ENCODE assay signal across 13 cellular contexts in the genomic region with DNA sequence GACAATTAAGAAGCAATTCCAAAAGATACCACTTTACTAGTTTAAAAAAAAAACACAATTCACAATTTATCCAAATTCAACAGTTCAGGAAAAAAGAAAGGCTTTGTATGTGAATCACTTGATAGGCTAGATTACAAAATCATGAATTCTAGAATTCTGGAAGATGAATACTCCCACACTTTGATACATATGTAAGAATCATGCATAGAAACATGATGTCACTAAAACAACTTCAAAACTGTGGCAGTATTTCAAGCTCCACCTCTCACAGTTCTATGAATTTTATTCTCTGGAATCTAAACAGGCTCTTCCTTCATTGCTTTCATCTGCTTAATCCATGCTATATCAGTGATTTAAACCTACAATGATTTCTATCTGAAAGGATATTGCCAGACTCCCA. TPM values are rescaled to one million over a fixed set of nuclear protein-coding genes. Genes with fewer than 3 reads are reported as not detected.
DNase-seq lines count a peak whose midpoint lies in the region; ATAC-seq and TF ChIP-seq lines count a peak whose summit lies in the region.
"Had no signal": no experiment of that assay in that cellular context is flagged by ENCODE, and none has a peak within 500 bp of the region (broad histone marks: within the 10 kb centered on the region; RNA-seq: fewer than 3 reads in every experiment).

No MANE protein-coding gene starts in this region.

- no peak for TF ChIP-seq RAD21 in SK-N-SH (IDR thresholded peaks at IDR 0.05; ENCODE audit: low read length)

- H3K4me1 ChIP-seq in SK-N-SH (ENCODE audit: control insufficient read depth in 1 of 2, insufficient read depth in 2 of 2, low read depth in 1 of 2, low read length in 1 of 2) = peaks cover 10 to 41% of the 10 kb centered on the region in 2 experiments; a peak in 3 of 4 replicates

- peaks cover 50% of the 10 kb centered on the region for H3K4me1 Mint-ChIP-seq in osteocyte (ENCODE audit: unreplicated experiment)
- peaks cover 71% of the 10 kb centered on the region for H3K4me1 Mint-ChIP-seq in activated naive CD4-positive, alpha-beta T cell treated with anti-CD3 and anti-CD28 coated beads, Interleukin-2, amount 10 ng/mL, durations not matched to agents 7 days and 5 days
- H3K4me1 Mint-ChIP-seq in T-helper 2 cell treated with Interferon-gamma antibody and Interleukin-4, amounts not matched to agents 5 μg/mL and 100 μg/mL, for 36 hours (ENCODE audit: low read depth) = peaks cover 67% of the 10 kb centered on the region

- H3K27me3 ChIP-seq in SK-N-SH (ENCODE audit: insufficient read depth) = no peaks in the 10 kb centered on the region

- H3K9ac ChIP-seq in SK-N-SH = no peak overlapping the region

- peaks cover 97% of the 10 kb centered on the region for H3K79me2 ChIP-seq in SK-N-SH (ENCODE audit: insufficient read depth)

- DNase-seq in EL = peak; percentile 47
- no peak for DNase-seq in SK-N-SH
- no peak for DNase-seq in epithelial cell of prostate (ENCODE audit: low read depth, low spot score)
- no peak for DNase-seq in osteocyte (ENCODE audit: extremely low spot score, unreplicated experiment)
- DNase-seq in NK-92 (lab: John Stamatoyannopoulos, UW; ENCODE audit: unreplicated experiment) = no peak
- no peak for DNase-seq in activated naive CD4-positive, alpha-beta T cell treated with anti-CD3 and anti-CD28 coated beads, Interleukin-2, amount 10 ng/mL, durations not matched to agents 7 days and 5 days
- DNase-seq in T-helper 2 cell treated with Interferon-gamma antibody and Interleukin-4, amounts not matched to agents 5 μg/mL and 100 μg/mL, for 36 hours (ENCODE audit: low spot score) = no peak
- DNase-seq: islet precursor cell; NCI-H1417 treated with DMSO at 0.1 percent for 48 hours; NCI-H524 treated with DMSO at 0.1 percent for 48 hours; stimulated activated CD4-positive, alpha-beta T cell treated with anti-CD3 and anti-CD28 coated beads, Interleukin-15, amount 100 ng/mL, for 24 hours had no signal

- TF ChIP-seq EP300 in SK-N-SH (IDR thresholded peaks at IDR 0.05; ENCODE audit: borderline replicate concordance in 1 of 2, low read depth in 1 of 2, low read length in 1 of 2) = no peak

- peaks cover 0 to 5% of the 10 kb centered on the region in 2 experiments for H3K36me3 ChIP-seq in SK-N-SH (replicated peaks in 1 of 2; ENCODE audit: control insufficient read depth in 1 of 2, insufficient read depth in 2 of 2, low read length in 1 of 2)

- no peak overlapping the region for H3K4me3 Mint-ChIP-seq in osteocyte (ENCODE audit: unreplicated experiment)
- no peak overlapping the region for H3K4me3 Mint-ChIP-seq in activated naive CD4-positive, alpha-beta T cell treated with anti-CD3 and anti-CD28 coated beads, Interleukin-2, amount 10 ng/mL, durations not matched to agents 7 days and 5 days
- H3K4me3 Mint-ChIP-seq in T-helper 2 cell treated with Interferon-gamma antibody and Interleukin-4, amounts not matched to agents 5 μg/mL and 100 μg/mL, for 36 hours = no peak overlapping the region

- CTCF ChIA-PET in SK-N-SH (lab: Yijun Ruan, JAX) = interaction anchor here (0.8 to 1.6 kb wide), 2 partner anchors 17 to 547 kb away, joined by 3 to 6 read pairs; no protein-coding TSS in a partner anchor
- CTCF ChIA-PET in activated naive CD4-positive, alpha-beta T cell treated with anti-CD3 and anti-CD28 coated beads, Interleukin-2, amount 10 ng/mL, durations not matched to agents 7 days and 5 days (lab: Charles Lee) = interaction anchor here (11.2 kb wide), 1 partner anchor 53 kb away, joined by 150 read pairs; a partner anchor contains a TSS

- no peak for ATAC-seq in GM18861 (IDR thresholded peaks at IDR 0.05; ENCODE audit: unreplicated experiment)
- ATAC-seq: Right ventricle myocardium inferior had no signal

- H3K27ac ChIP-seq in SK-N-SH (ENCODE audit: low read depth in 2 of 2, low read length in 1 of 2) (peak overlapping the region in 1 of 2 experiments; percentile 57; a peak in 2 of 4 replicates), epithelial cell of prostate (peak overlapping the region; percentile 94)

- H3K4me2 ChIP-seq in SK-N-SH = peak overlapping the region; percentile 64

- no peak overlapping the region for H2AFZ ChIP-seq in SK-N-SH (ENCODE audit: low read depth)

- no peaks in the 10 kb centered on the region for H3K9me3 ChIP-seq in SK-N-SH

- no peaks in the 10 kb centered on the region for H3K9me3 Mint-ChIP-seq in osteocyte (ENCODE audit: unreplicated experiment)
- no peaks in the 10 kb centered on the region for H3K9me3 Mint-ChIP-seq in activated naive CD4-positive, alpha-beta T cell treated with anti-CD3 and anti-CD28 coated beads, Interleukin-2, amount 10 ng/mL, durations not matched to agents 7 days and 5 days
- H3K9me3 Mint-ChIP-seq in T-helper 2 cell treated with Interferon-gamma antibody and Interleukin-4, amounts not matched to agents 5 μg/mL and 100 μg/mL, for 36 hours = no peaks in the 10 kb centered on the region

- peak overlapping the region; percentile 86 for H3K27ac Mint-ChIP-seq in osteocyte (ENCODE audit: unreplicated experiment)
- H3K27ac Mint-ChIP-seq in activated naive CD4-positive, alpha-beta T cell treated with anti-CD3 and anti-CD28 coated beads, Interleukin-2, amount 10 ng/mL, durations not matched to agents 7 days and 5 days = no peak overlapping the region
- no peak overlapping the region for H3K27ac Mint-ChIP-seq in T-helper 2 cell treated with Interferon-gamma antibody and Interleukin-4, amounts not matched to agents 5 μg/mL and 100 μg/mL, for 36 hours

- no peaks in the 10 kb centered on the region for H3K36me3 Mint-ChIP-seq in osteocyte (ENCODE audit: unreplicated experiment)
- peaks cover 6% of the 10 kb centered on the region for H3K36me3 Mint-ChIP-seq in activated naive CD4-positive, alpha-beta T cell treated with anti-CD3 and anti-CD28 coated beads, Interleukin-2, amount 10 ng/mL, durations not matched to agents 7 days and 5 days
- peaks cover 21% of the 10 kb centered on the region for H3K36me3 Mint-ChIP-seq in T-helper 2 cell treated with Interferon-gamma antibody and Interleukin-4, amounts not matched to agents 5 μg/mL and 100 μg/mL, for 36 hours (ENCODE audit: low read depth)

- TF ChIP-seq CTCF in SK-N-SH (IDR thresholded peaks at IDR 0.05) (no peak), osteocyte (IDR thresholded peaks at IDR 0.05) (no peak)

- no peaks in the 10 kb centered on the region for H3K9me2 ChIP-seq in SK-N-SH

- POLR2A ChIA-PET in SK-N-SH (lab: Yijun Ruan, JAX) = no interaction called here

- H3K4me3 ChIP-seq in SK-N-SH (ENCODE audit: low read depth in 2 of 2, low read length in 1 of 2) = no peak overlapping the region

- no peaks in the 10 kb centered on the region for H3K27me3 Mint-ChIP-seq in osteocyte (ENCODE audit: unreplicated experiment)
- no peaks in the 10 kb centered on the region for H3K27me3 Mint-ChIP-seq in activated naive CD4-positive, alpha-beta T cell treated with anti-CD3 and anti-CD28 coated beads, Interleukin-2, amount 10 ng/mL, durations not matched to agents 7 days and 5 days
- no peaks in the 10 kb centered on the region for H3K27me3 Mint-ChIP-seq in T-helper 2 cell treated with Interferon-gamma antibody and Interleukin-4, amounts not matched to agents 5 μg/mL and 100 μg/mL, for 36 hours (ENCODE audit: low read depth)

- peaks cover 16% of the 10 kb centered on the region for H3F3A ChIP-seq in SK-N-SH (replicated peaks; ENCODE audit: insufficient read depth)

- H4K20me1 ChIP-seq in SK-N-SH (ENCODE audit: insufficient read depth) = peaks cover 39% of the 10 kb centered on the region

TF ChIP-seq in SK-N-SH, 30 proteins besides CTCF, POLR2A, EP300 and RAD21 (continues in another document):
- TF ChIP-seq, protein P1, sequence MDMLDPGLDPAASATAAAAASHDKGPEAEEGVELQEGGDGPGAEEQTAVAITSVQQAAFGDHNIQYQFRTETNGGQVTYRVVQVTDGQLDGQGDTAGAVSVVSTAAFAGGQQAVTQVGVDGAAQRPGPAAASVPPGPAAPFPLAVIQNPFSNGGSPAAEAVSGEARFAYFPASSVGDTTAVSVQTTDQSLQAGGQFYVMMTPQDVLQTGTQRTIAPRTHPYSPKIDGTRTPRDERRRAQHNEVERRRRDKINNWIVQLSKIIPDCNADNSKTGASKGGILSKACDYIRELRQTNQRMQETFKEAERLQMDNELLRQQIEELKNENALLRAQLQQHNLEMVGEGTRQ (IDR thresholded peaks at IDR 0.05; ENCODE audit: borderline replicate concordance, low read depth, low read length) = no peak
- TF ChIP-seq GATA2 (CRISPR knock-in tag; IDR thresholded peaks at IDR 0.05) (no peak), YY1 (IDR thresholded peaks at IDR 0.05; ENCODE audit: low read depth) (no peak), TAF1 (IDR thresholded peaks at IDR 0.05; ENCODE audit: borderline replicate concordance, low read depth, low read length) (no peak), CHD2 (IDR thresholded peaks at IDR 0.05; ENCODE audit: low read length, partially characterized antibody) (no peak)
- TF ChIP-seq, protein P2, sequence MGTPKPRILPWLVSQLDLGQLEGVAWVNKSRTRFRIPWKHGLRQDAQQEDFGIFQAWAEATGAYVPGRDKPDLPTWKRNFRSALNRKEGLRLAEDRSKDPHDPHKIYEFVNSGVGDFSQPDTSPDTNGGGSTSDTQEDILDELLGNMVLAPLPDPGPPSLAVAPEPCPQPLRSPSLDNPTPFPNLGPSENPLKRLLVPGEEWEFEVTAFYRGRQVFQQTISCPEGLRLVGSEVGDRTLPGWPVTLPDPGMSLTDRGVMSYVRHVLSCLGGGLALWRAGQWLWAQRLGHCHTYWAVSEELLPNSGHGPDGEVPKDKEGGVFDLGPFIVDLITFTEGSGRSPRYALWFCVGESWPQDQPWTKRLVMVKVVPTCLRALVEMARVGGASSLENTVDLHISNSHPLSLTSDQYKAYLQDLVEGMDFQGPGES (IDR thresholded peaks at IDR 0.05; ENCODE audit: low read depth, low read length) = no peak
- TF ChIP-seq, protein P3, sequence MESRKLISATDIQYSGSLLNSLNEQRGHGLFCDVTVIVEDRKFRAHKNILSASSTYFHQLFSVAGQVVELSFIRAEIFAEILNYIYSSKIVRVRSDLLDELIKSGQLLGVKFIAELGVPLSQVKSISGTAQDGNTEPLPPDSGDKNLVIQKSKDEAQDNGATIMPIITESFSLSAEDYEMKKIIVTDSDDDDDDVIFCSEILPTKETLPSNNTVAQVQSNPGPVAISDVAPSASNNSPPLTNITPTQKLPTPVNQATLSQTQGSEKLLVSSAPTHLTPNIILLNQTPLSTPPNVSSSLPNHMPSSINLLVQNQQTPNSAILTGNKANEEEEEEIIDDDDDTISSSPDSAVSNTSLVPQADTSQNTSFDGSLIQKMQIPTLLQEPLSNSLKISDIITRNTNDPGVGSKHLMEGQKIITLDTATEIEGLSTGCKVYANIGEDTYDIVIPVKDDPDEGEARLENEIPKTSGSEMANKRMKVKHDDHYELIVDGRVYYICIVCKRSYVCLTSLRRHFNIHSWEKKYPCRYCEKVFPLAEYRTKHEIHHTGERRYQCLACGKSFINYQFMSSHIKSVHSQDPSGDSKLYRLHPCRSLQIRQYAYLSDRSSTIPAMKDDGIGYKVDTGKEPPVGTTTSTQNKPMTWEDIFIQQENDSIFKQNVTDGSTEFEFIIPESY (IDR thresholded peaks at IDR 0.05; ENCODE audit: borderline replicate concordance, low read depth) = no peak

RNA-seq across cellular contexts. Expression of a gene that starts 51.0 kb away (rescaled TPM):
- polyA plus RNA-seq in SK-N-SH (2012; rRNA removed) = 20.9 and 28.5 TPM in 2 replicates
- 35.6 and 46.1 TPM in 2 replicates for polyA plus RNA-seq in SK-N-SH (2012; cell fraction: cytosol; rRNA removed)
- 11.1 and 25.5 TPM in 2 replicates for polyA plus RNA-seq in SK-N-SH (2012; cell fraction: nucleus; rRNA removed)
- total RNA-seq in osteocyte = 65.9 and 71.2 TPM in 2 replicates
